33 cellular contexts compared by ENCODE assay signal in genomic region chr19:7589822-7590221, GRCh38. TPM values are rescaled to one million over a fixed set of nuclear protein-coding genes. Genes with fewer than 3 reads are reported as not detected.
"Had no signal": no experiment of that assay in that cellular context is flagged by ENCODE, and none has a peak within 500 bp of the region (broad histone marks: within the 10 kb centered on the region; RNA-seq: fewer than 3 reads in every experiment).

No MANE protein-coding gene starts in this region.

- H3K9ac ChIP-seq: neural progenitor cell had no signal

- H3K27me3 ChIP-seq: colonic mucosa, hepatocyte, right atrium auricular region, testis, upper lobe of left lung had no signal

- H3K9me3 ChIP-seq: colonic mucosa, gastrocnemius medialis, heart left ventricle, left lung, prostate gland, right atrium auricular region, sigmoid colon, stomach, testis, tibial artery, upper lobe of left lung had no signal

- H3K4me3 ChIP-seq: colonic mucosa, gastrocnemius medialis, heart left ventricle, hepatocyte, left lung, neural progenitor cell, prostate gland, right atrium auricular region, sigmoid colon, stomach, testis, tibial artery, upper lobe of left lung had no signal

- H3K27ac ChIP-seq: colonic mucosa, epithelial cell of prostate, gastrocnemius medialis, heart left ventricle, hepatocyte, left lung, neural progenitor cell, prostate gland, right atrium auricular region, sigmoid colon, stomach, testis, tibial artery, upper lobe of left lung had no signal

- H3K79me2 ChIP-seq: hepatocyte had no signal

- H3K4me1 ChIP-seq: colonic mucosa, gastrocnemius medialis, heart left ventricle, left lung, neural progenitor cell, right atrium auricular region, sigmoid colon, testis, tibial artery had no signal

- FAIRE-seq: urothelium cell line had no signal

- H3K36me3 ChIP-seq: colonic mucosa, gastrocnemius medialis, heart left ventricle, left lung, neural progenitor cell, prostate gland, right atrium auricular region, sigmoid colon, stomach, tibial artery, upper lobe of left lung had no signal

- H2AFZ ChIP-seq: hepatocyte, neural progenitor cell had no signal

- ATAC-seq: gastrocnemius medialis; heart left ventricle; left cardiac atrium; naive thymus-derived CD4-positive, alpha-beta T cell had no signal

- H3K4me2 ChIP-seq: hepatocyte, neural progenitor cell had no signal

- DNase-seq: effector CD8-positive, alpha-beta T cell; endodermal cell; foreskin fibroblast; gastrocnemius medialis; heart left ventricle; left cardiac atrium; left lung; mesendoderm; midbrain; naive thymus-derived CD4-positive, alpha-beta T cell; nucleus accumbens; sigmoid colon; stimulated activated CD4-positive, alpha-beta T cell treated with anti-CD3 and anti-CD28 coated beads, Interleukin-2, amount 100 ng/mL, for 24 hours; stimulated activated CD4-positive, alpha-beta T cell treated with anti-CD3 and anti-CD28 coated beads, Interleukin-4, amount 100 ng/mL, for 24 hours; stimulated activated naive CD4-positive, alpha-beta T cell treated with Interleukin-2 at 50 U/mL for 16 hours; testis; tibial artery had no signal

RNA-seq across cellular contexts. Expression of gene CAMSAP3, which starts 5.8 kb away (rescaled TPM):
- total RNA-seq: skeletal muscle tissue, subcutaneous adipose tissue had no signal

RNA-seq across cellular contexts. Expression of gene PCP2, which starts 43.7 kb away (rescaled TPM):
- total RNA-seq: esophagus mucosa, gastrocnemius medialis, glomerular endothelial cell, hepatocyte, kidney epithelial cell, left cardiac atrium, lung microvascular endothelial cell, osteocyte, right atrium auricular region, sigmoid colon, skeletal muscle tissue, subcutaneous adipose tissue had no signal
- polyA plus RNA-seq: naive thymus-derived CD4-positive, alpha-beta T cell had no signal
